ENCODE assay signal across 8 cellular contexts in the genomic region with DNA sequence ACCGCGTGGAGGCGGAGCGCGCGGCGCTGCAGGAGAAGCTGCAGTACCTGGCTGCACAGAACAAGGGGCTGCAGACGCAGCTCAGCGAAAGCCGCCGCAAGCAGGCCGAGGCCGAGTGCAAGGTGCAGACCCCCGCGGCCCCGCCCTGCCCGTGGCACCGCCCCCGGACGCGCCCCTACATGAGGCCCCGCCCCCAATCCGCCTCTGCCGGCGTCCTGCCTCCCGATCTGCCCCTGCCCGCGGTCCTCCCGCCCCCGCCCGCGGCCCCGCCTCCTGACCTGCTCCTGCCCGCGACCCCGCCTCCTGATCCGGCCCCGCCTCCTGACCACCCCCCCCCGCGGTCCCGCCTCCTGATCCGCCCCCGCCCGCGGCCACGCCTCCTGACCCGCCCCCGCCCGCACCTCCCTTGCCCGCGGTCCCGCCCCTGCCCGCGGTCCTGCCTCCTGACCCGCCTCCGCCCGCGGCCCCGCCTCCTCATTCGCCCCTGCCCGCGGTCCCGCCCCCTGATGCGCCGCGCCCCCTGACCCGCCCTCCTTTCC. TPM values are rescaled to one million over a fixed set of nuclear protein-coding genes. Genes with fewer than 3 reads are reported as not detected.
A peak's percentile ranks its signal among the peaks of the same experiment; 100 is the strongest.
DNase-seq lines count a peak whose midpoint lies in the region; ATAC-seq and TF ChIP-seq lines count a peak whose summit lies in the region.

No MANE protein-coding gene starts in this region.

- no peak overlapping the region for H3K27ac ChIP-seq in fibroblast of lung (ENCODE audit: insufficient read depth, low read length)
- no peak overlapping the region for H3K27ac ChIP-seq in trophoblast cell (ENCODE audit: low read depth, low read length)
- no peak overlapping the region for H3K27ac ChIP-seq in vagina

- no peak overlapping the region for H2BK5ac ChIP-seq in trophoblast cell (ENCODE audit: low read depth, low read length, poor library complexity)

- H3K4me2 ChIP-seq in fibroblast of lung (ENCODE audit: extremely low read depth, insufficient read depth, low read length), result no peak overlapping the region
- peak overlapping the region; percentile 54 for H3K4me2 ChIP-seq in trophoblast cell (ENCODE audit: low read length)

- no peaks in the 10 kb centered on the region for H3K79me1 ChIP-seq in trophoblast cell (ENCODE audit: low read length)

- TF ChIP-seq CTCF in fibroblast of lung (conservative IDR thresholded peaks at IDR 0.05 in 1 of 2, IDR thresholded peaks at IDR 0.05 in 1 of 2; ENCODE audit: low read depth in 1 of 2, low read length in 2 of 2) (no peak), vagina (IDR thresholded peaks at IDR 0.05) (no peak)

- H3K9ac ChIP-seq in fibroblast of lung (ENCODE audit: insufficient read depth, low read length) (no peak overlapping the region), trophoblast cell (ENCODE audit: low read length) (no peak overlapping the region)

- H3K9me3 Mint-ChIP-seq in activated T-cell treated with anti-CD3 and anti-CD28 coated beads, Interleukin-2, amount 50 U/mL, for 4 hours, result no peaks in the 10 kb centered on the region

- H2AFZ ChIP-seq in fibroblast of lung (ENCODE audit: low read length), result no peak overlapping the region
- no peak overlapping the region for H2AFZ ChIP-seq in trophoblast cell (ENCODE audit: insufficient read depth, low read length, poor library complexity)

- intact Hi-C loops in vagina (cut with DNase I), result no loop called here

- TF ChIP-seq POLR2A in vagina (IDR thresholded peaks at IDR 0.05), result no peak

- no peak overlapping the region for H3K23ac ChIP-seq in trophoblast cell (ENCODE audit: low read length)

- H3K4ac ChIP-seq in trophoblast cell (ENCODE audit: low read depth, low read length), result no peak overlapping the region

- peak overlapping the region; percentile 38 for H3K4me3 Mint-ChIP-seq in activated T-cell treated with anti-CD3 and anti-CD28 coated beads, Interleukin-2, amount 50 U/mL, for 4 hours

- no peak overlapping the region for H4K12ac ChIP-seq in trophoblast cell (ENCODE audit: low read depth, low read length)

- peak; percentile 60 to 68 for ATAC-seq in activated T-cell treated with anti-CD3 and anti-CD28 coated beads, Interleukin-2, amount 50 U/mL, for 4 hours

- WGBS in trophoblast cell (ENCODE audit: extremely low coverage, insufficient coverage, insufficient read length), result no CpG with 5 or more reads among the region's 67 CpGs

- H3K27me3 ChIP-seq in fibroblast of lung (ENCODE audit: control insufficient read depth, insufficient read depth, low read length) (no peaks in the 10 kb centered on the region), trophoblast cell (ENCODE audit: insufficient read depth, low read length) (peaks cover 27% of the 10 kb centered on the region), vagina (no peaks in the 10 kb centered on the region)

- no peak overlapping the region for H2AK5ac ChIP-seq in trophoblast cell (ENCODE audit: low read length)

- no peaks in the 10 kb centered on the region for H3K4me1 ChIP-seq in fibroblast of lung (ENCODE audit: control insufficient read depth, extremely low read depth, insufficient read depth, low read length)
- peaks cover 0 to 13% of the 10 kb centered on the region in 2 experiments for H3K4me1 ChIP-seq in trophoblast cell (ENCODE audit: control insufficient read depth in 1 of 2, insufficient read depth in 2 of 2, low read length in 2 of 2)
- peaks cover 8% of the 10 kb centered on the region for H3K4me1 ChIP-seq in vagina

- H3K27me3 Mint-ChIP-seq in activated T-cell treated with anti-CD3 and anti-CD28 coated beads, Interleukin-2, amount 50 U/mL, for 4 hours (ENCODE audit: low read depth), result peaks cover 17% of the 10 kb centered on the region

- H3K18ac ChIP-seq in trophoblast cell (ENCODE audit: low read length), result no peak overlapping the region

- H3K36me3 ChIP-seq in fibroblast of lung (ENCODE audit: control insufficient read depth, insufficient read depth, low read length) (no peaks in the 10 kb centered on the region), trophoblast cell (ENCODE audit: control insufficient read depth in 1 of 2, insufficient read depth in 2 of 2, low read length in 2 of 2) (no peaks in the 10 kb centered on the region), vagina (no peaks in the 10 kb centered on the region)

- H3K9me3 ChIP-seq in fibroblast of lung (ENCODE audit: control insufficient read depth, insufficient read depth, low read depth, low read length) (no peaks in the 10 kb centered on the region), trophoblast cell (ENCODE audit: insufficient read depth, low read depth, low read length) (peaks cover 7% of the 10 kb centered on the region), vagina (no peaks in the 10 kb centered on the region)

- no peak overlapping the region for H3K14ac ChIP-seq in trophoblast cell (ENCODE audit: low read length)

- H3K4me3 ChIP-seq in fibroblast of lung (replicated peaks in 1 of 4; ENCODE audit: control extremely low read depth in 1 of 4, insufficient read depth in 1 of 4, low read depth in 3 of 4, low read length in 4 of 4) (no peak overlapping the region), trophoblast cell (ENCODE audit: low read depth, low read length) (peak overlapping the region; percentile 25), vagina (peak overlapping the region; percentile 12 to 20)

- H2BK120ac ChIP-seq in trophoblast cell (ENCODE audit: insufficient read depth, low read length, poor library complexity), result no peak overlapping the region

- no peak overlapping the region for H2BK12ac ChIP-seq in trophoblast cell (ENCODE audit: low read length)

- H4K20me1 ChIP-seq in fibroblast of lung (ENCODE audit: control insufficient read depth, extremely low read depth, insufficient read depth, low read length), result no peaks in the 10 kb centered on the region

- no peaks in the 10 kb centered on the region for H3K36me3 Mint-ChIP-seq in activated T-cell treated with anti-CD3 and anti-CD28 coated beads, Interleukin-2, amount 50 U/mL, for 4 hours (ENCODE audit: insufficient read depth)

- H4K8ac ChIP-seq in trophoblast cell (ENCODE audit: low read depth, low read length), result no peak overlapping the region

- DNase-seq in AG08395 (ENCODE audit: low spot score) (peak; percentile 60), NAMALWA (ENCODE audit: low spot score) (peak; percentile 78), fibroblast of lung (ENCODE audit: low read depth in 2 of 2) (peak; percentile 42 to 52), trophoblast cell (peak; percentile 31 to 46), vagina (ENCODE audit: extremely low spot score in 2 of 2) (no peak), NCI-H2029 treated with DMSO at 0.1 percent for 48 hours (lab: John Stamatoyannopoulos, UW) (no peak), A172 (ENCODE audit: low spot score) (no peak)
- DNase-seq in activated T-cell treated with anti-CD3 and anti-CD28 coated beads, Interleukin-2, amount 50 U/mL, for 4 hours, result peak; percentile 66

- H3K4me1 Mint-ChIP-seq in activated T-cell treated with anti-CD3 and anti-CD28 coated beads, Interleukin-2, amount 50 U/mL, for 4 hours (ENCODE audit: low read depth), result peaks cover 19% of the 10 kb centered on the region

- no peaks in the 10 kb centered on the region for H3K79me2 ChIP-seq in fibroblast of lung (ENCODE audit: control insufficient read depth, insufficient read depth, low read length)
- H3K79me2 ChIP-seq in trophoblast cell (ENCODE audit: control insufficient read depth, insufficient read depth, low read length, poor library complexity), result no peaks in the 10 kb centered on the region

- no peak overlapping the region for H4K91ac ChIP-seq in trophoblast cell (ENCODE audit: low read depth, low read length)

RNA-seq across cellular contexts. Expression of a gene that starts 11.7 kb away (rescaled TPM):
- under 1 TPM in 2 of 3 donors, not detected in 1; 0.05 to 0.08 TPM for total RNA-seq in activated T-cell treated with anti-CD3 and anti-CD28 coated beads, Interleukin-2, amount 50 U/mL, for 4 hours
- total RNA-seq in fibroblast of lung (under 0.01 TPM in 1 of 2 replicates, not detected in the other), vagina (not detected)
- polyA plus RNA-seq in fibroblast of lung, result not detected in 2 replicates
- 0.08 TPM in 1 of 2 replicates, not detected in the other for polyA plus RNA-seq in fibroblast of lung (2012)
- not detected in 2 replicates for polyA minus RNA-seq in fibroblast of lung (ENCODE audit: low replicate concordance)
- polyA plus RNA-seq in trophoblast cell (2013), result 0.94 and 1.00 TPM in 2 replicates
- total RNA-seq in A172 (2014; rRNA removed; shearing (Covaris generic)), result 1.0 and 1.2 TPM in 2 replicates

RNA-seq across cellular contexts. Expression of a gene that starts 25.8 kb away (rescaled TPM):
- under 1 TPM in 1 of 3 donors, not detected in 2; 0.05 TPM for total RNA-seq in activated T-cell treated with anti-CD3 and anti-CD28 coated beads, Interleukin-2, amount 50 U/mL, for 4 hours
- total RNA-seq in fibroblast of lung (2.6 and 3.0 TPM in 2 replicates), vagina (6.6 TPM)
- polyA plus RNA-seq in fibroblast of lung, result 3.5 and 3.7 TPM in 2 replicates
- 3.2 and 4.7 TPM in 2 replicates for polyA plus RNA-seq in fibroblast of lung (2012)
- polyA minus RNA-seq in fibroblast of lung (ENCODE audit: low replicate concordance), result 8.0 and 8.4 TPM in 2 replicates
- polyA plus RNA-seq in trophoblast cell (2013), result 2.3 and 2.4 TPM in 2 replicates
- 30.8 and 33.7 TPM in 2 replicates for total RNA-seq in A172 (2014; rRNA removed; shearing (Covaris generic))

RNA-seq across cellular contexts. Expression of a gene that starts 32.5 kb away (rescaled TPM):
- total RNA-seq in activated T-cell treated with anti-CD3 and anti-CD28 coated beads, Interleukin-2, amount 50 U/mL, for 4 hours, result 1 to 10 TPM; 6.6 to 7.5 (median 7.1) TPM
- total RNA-seq in fibroblast of lung, result 13.4 and 16.5 TPM in 2 replicates
- polyA plus RNA-seq in fibroblast of lung, result 8.8 and 10.4 TPM in 2 replicates
- polyA plus RNA-seq in fibroblast of lung (2012), result 15.7 and 16.1 TPM in 2 replicates
- 49.8 and 76.3 TPM in 2 replicates for polyA minus RNA-seq in fibroblast of lung (ENCODE audit: low replicate concordance)
- 7.0 and 7.3 TPM in 2 replicates for polyA plus RNA-seq in trophoblast cell (2013)
- total RNA-seq in vagina, result 17.2 TPM
- 20.2 and 21.1 TPM in 2 replicates for total RNA-seq in A172 (2014; rRNA removed; shearing (Covaris generic))

RNA-seq across cellular contexts. Expression of a gene that starts 41.2 kb away (rescaled TPM):
- total RNA-seq in activated T-cell treated with anti-CD3 and anti-CD28 coated beads, Interleukin-2, amount 50 U/mL, for 4 hours, result 10 to 100 TPM; 40.4 to 44.0 (median 43.3) TPM
- total RNA-seq in fibroblast of lung (8.7 and 10.4 TPM in 2 replicates), vagina (26.8 TPM)
- polyA plus RNA-seq in fibroblast of lung, result 7.8 and 8.5 TPM in 2 replicates
- polyA plus RNA-seq in fibroblast of lung (2012), result 15.5 and 15.8 TPM in 2 replicates
- polyA minus RNA-seq in fibroblast of lung (ENCODE audit: low replicate concordance), result 8.6 and 19.5 TPM in 2 replicates
- 32.6 and 34.8 TPM in 2 replicates for polyA plus RNA-seq in trophoblast cell (2013)
- total RNA-seq in A172 (2014; rRNA removed; shearing (Covaris generic)), result 7.1 and 12.7 TPM in 2 replicates

RNA-seq across cellular contexts. Expression of a gene that starts 52.1 kb away (rescaled TPM):
- total RNA-seq in activated T-cell treated with anti-CD3 and anti-CD28 coated beads, Interleukin-2, amount 50 U/mL, for 4 hours, result 1 to 10 TPM in 2 of 3 donors, under 1 TPM in 1; 0.74 to 2.4 (median 1.4) TPM
- total RNA-seq in fibroblast of lung (1.0 and 1.3 TPM in 2 replicates), vagina (1.5 TPM)
- polyA plus RNA-seq in fibroblast of lung, result 0.35 TPM in 1 of 2 replicates, not detected in the other
- 2.0 and 5.7 TPM in 2 replicates for polyA plus RNA-seq in fibroblast of lung (2012)
- not detected in 2 replicates for polyA minus RNA-seq in fibroblast of lung (ENCODE audit: low replicate concordance)
- polyA plus RNA-seq in trophoblast cell (2013), result 0.64 and 0.90 TPM in 2 replicates
- 0.34 TPM in 1 of 2 replicates, not detected in the other for total RNA-seq in A172 (2014; rRNA removed; shearing (Covaris generic))

Comparison
In these comparisons a context has a peak if more than half of its experiments do, and no peak if none do; other contexts are left out.
1. DNase-seq: peak in AG08395 (single experiment), NAMALWA (single experiment), activated T-cell treated with anti-CD3 and anti-CD28 coated beads, Interleukin-2, amount 50 U/mL, for 4 hours (single experiment), fibroblast of lung (2 of 2) and trophoblast cell (2 of 2); none in vagina (0 of 2), NCI-H2029 treated with DMSO at 0.1 percent for 48 hours (single experiment) and A172 (single experiment).
2. H3K4me3 ChIP-seq: peak in trophoblast cell (single experiment) and vagina (2 of 2); none in fibroblast of lung (0 of 4).